1 cellular context compared by ENCODE assay signal in the genomic region with DNA sequence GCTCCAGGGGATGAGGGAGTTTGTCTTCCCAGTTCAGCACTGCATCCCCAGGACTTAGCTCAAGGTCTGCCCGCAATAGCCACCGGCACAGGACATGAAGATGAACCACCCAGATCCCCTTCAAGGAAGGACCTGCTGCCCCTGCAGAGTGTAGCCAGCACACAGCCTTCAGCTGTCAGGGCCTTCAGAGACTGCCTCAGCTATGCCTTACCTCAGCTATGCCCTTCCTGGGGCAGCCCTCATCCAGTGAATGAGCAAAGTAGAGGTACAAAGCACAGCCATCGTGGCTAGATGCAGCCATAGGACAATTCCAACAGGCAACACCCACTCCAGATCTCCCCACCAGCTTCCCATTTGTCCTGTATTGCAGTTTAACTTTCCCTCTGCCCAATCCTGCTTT.
TF ChIP-seq lines count a peak whose summit lies in the region.

No MANE protein-coding gene starts in this region.

TF ChIP-seq in GM12878, 131 proteins besides CTCF, POLR2A, EP300 and RAD21:
- TF ChIP-seq LARP7 (IDR thresholded peaks at IDR 0.05) (peak; percentile 35; the same call in 1 of the 2 replicates), EED (IDR thresholded peaks at IDR 0.05; ENCODE audit: low read depth) (0 out of 2 replicates have a peak, but pooled peaks have one; percentile 10), ZNF274 (IDR thresholded peaks at IDR 0.05; ENCODE audit: insufficient read depth, insufficient read length) (no peak), TAF1 (IDR thresholded peaks at IDR 0.05; ENCODE audit: borderline replicate concordance, low read depth, low read length) (0 out of 2 replicates have a peak, but pooled peaks have one; percentile 18)
- TF ChIP-seq, protein P1, sequence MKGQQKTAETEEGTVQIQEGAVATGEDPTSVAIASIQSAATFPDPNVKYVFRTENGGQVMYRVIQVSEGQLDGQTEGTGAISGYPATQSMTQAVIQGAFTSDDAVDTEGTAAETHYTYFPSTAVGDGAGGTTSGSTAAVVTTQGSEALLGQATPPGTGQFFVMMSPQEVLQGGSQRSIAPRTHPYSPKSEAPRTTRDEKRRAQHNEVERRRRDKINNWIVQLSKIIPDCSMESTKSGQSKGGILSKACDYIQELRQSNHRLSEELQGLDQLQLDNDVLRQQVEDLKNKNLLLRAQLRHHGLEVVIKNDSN (IDR thresholded peaks at IDR 0.05; ENCODE audit: borderline replicate concordance, extremely low read length, insufficient read depth, low read depth, low read length): no peak
- TF ChIP-seq, protein P2, sequence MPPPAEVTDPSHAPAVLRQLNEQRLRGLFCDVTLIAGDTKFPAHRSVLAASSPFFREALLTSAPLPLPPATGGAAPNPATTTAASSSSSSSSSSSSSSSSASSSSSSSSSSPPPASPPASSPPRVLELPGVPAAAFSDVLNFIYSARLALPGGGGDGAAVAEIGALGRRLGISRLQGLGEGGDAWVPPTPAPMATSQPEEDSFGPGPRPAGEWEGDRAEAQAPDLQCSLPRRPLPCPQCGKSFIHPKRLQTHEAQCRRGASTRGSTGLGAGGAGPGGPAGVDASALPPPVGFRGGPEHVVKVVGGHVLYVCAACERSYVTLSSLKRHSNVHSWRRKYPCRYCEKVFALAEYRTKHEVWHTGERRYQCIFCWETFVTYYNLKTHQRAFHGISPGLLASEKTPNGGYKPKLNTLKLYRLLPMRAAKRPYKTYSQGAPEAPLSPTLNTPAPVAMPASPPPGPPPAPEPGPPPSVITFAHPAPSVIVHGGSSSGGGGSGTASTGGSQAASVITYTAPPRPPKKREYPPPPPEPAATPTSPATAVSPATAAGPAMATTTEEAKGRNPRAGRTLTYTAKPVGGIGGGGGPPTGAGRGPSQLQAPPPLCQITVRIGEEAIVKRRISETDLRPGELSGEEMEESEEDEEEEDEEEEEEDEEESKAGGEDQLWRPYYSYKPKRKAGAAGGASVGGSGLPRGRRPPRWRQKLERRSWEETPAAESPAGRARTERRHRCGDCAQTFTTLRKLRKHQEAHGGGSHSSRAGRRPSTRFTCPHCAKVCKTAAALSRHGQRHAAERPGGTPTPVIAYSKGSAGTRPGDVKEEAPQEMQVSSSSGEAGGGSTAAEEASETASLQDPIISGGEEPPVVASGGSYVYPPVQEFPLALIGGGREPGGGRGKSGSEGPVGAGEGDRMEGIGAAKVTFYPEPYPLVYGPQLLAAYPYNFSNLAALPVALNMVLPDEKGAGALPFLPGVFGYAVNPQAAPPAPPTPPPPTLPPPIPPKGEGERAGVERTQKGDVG (CRISPR knock-in tag; IDR thresholded peaks at IDR 0.05): 0 out of 2 replicates have a peak, but pooled peaks have one; percentile 7
